Comparison of ENCODE assay signal across 9 cellular contexts in genomic region chr7:90766814-90767564, GRCh38.
DNase-seq lines count a peak whose midpoint lies in the region; ATAC-seq and TF ChIP-seq lines count a peak whose summit lies in the region.
"Had no signal": no experiment of that assay in that cellular context is flagged by ENCODE, and none has a peak within 500 bp of the region (broad histone marks: within the 10 kb centered on the region; RNA-seq: fewer than 3 reads in every experiment).

No MANE protein-coding gene starts in this region.

- peaks cover 10% of the 10 kb centered on the region for H3K36me3 Mint-ChIP-seq in neural crest cell (ENCODE audit: low read depth)
- no peaks in the 10 kb centered on the region for H3K36me3 Mint-ChIP-seq in activated T-cell treated with anti-CD3 and anti-CD28 coated beads, Interleukin-2, amount 50 U/mL, for 72 hours (ENCODE audit: insufficient read depth in 2 of 2)

- H3K4me1 Mint-ChIP-seq in neural crest cell: peaks cover 33% of the 10 kb centered on the region
- no peaks in the 10 kb centered on the region for H3K4me1 Mint-ChIP-seq in activated T-cell treated with anti-CD3 and anti-CD28 coated beads, Interleukin-2, amount 50 U/mL, for 72 hours (ENCODE audit: low read depth)

- CTCF ChIA-PET in PC-3 (lab: Charles Lee): interaction anchor here (0.7 kb wide), 1 partner anchor 170 kb away, joined by 3 read pairs; no protein-coding TSS in a partner anchor

- BruUV-seq in PC-3 (replicated peaks; lab: Mats Ljungman, UMichigan): no TSS peak

- H3K9ac ChIP-seq in PC-3 (ENCODE audit: low read length): peak overlapping the region; percentile 10; the same call in 1 of the 2 replicates
- H3K9ac ChIP-seq: BLaER1 treated with 17β-estradiol and CSF1 and Interleukin-3, amounts not matched to agents 10 nM and 100 nM had no signal

- peak; percentile 86 for ATAC-seq in PC-3
- ATAC-seq in activated T-cell treated with anti-CD3 and anti-CD28 coated beads, Interleukin-2, amount 50 U/mL, for 72 hours (replicated peaks in 1 of 2): no peak
- no peak for ATAC-seq in GM18867 (IDR thresholded peaks at IDR 0.05; ENCODE audit: unreplicated experiment)

- in situ Hi-C loops in KBM-7 (cut with MboI; ENCODE audit: low pct_unique_long_range_greater_than_20kb, low sequenced_read_pairs): no loop called here

- peak; percentile 60 for DNase-seq in AG10803 (ENCODE audit: low read depth)
- DNase-seq in PC-3: peak; percentile 70
- DNase-seq in fibroblast of the conjunctiva (ENCODE audit: low read depth): peak; percentile 34
- DNase-seq in neural crest cell (ENCODE audit: low read depth, low spot score): no peak
- DNase-seq in epidermal melanocyte (ENCODE audit: insufficient read length, low spot score): no peak
- no peak for DNase-seq in KBM-7
- DNase-seq in activated T-cell treated with anti-CD3 and anti-CD28 coated beads, Interleukin-2, amount 50 U/mL, for 72 hours: no peak

- POLR2A ChIA-PET in PC-3 (lab: Charles Lee; ENCODE audit: unreplicated experiment): no interaction called here

- no peaks in the 10 kb centered on the region for H3K27me3 ChIP-seq in PC-3 (ENCODE audit: low read length)
- H3K27me3 ChIP-seq: BLaER1 treated with 17β-estradiol and CSF1 and Interleukin-3, amounts not matched to agents 10 nM and 100 nM had no signal

- TF ChIP-seq CTCF in AG10803 (conservative IDR thresholded peaks at IDR 0.05; ENCODE audit: low read length): no peak
- TF ChIP-seq CTCF in PC-3 (conservative IDR thresholded peaks at IDR 0.05; ENCODE audit: low read depth, low read length): no peak
- no peak for TF ChIP-seq CTCF in neural crest cell (conservative IDR thresholded peaks at IDR 0.05)

- H3K79me2 ChIP-seq in PC-3 (ENCODE audit: low read length): no peaks in the 10 kb centered on the region

- peak overlapping the region; percentile 81 for H3K27ac Mint-ChIP-seq in neural crest cell (ENCODE audit: unreplicated experiment)
- no peak overlapping the region for H3K27ac Mint-ChIP-seq in activated T-cell treated with anti-CD3 and anti-CD28 coated beads, Interleukin-2, amount 50 U/mL, for 72 hours

- no peak overlapping the region for H3K4me3 ChIP-seq in AG10803 (ENCODE audit: low read length)
- no peak overlapping the region for H3K4me3 ChIP-seq in PC-3 (ENCODE audit: low read length)
- H3K4me3 ChIP-seq: BLaER1 treated with 17β-estradiol and CSF1 and Interleukin-3, amounts not matched to agents 10 nM and 100 nM had no signal

- no peaks in the 10 kb centered on the region for H3K36me3 ChIP-seq in PC-3 (ENCODE audit: low read depth, low read length)

- peaks cover 17% of the 10 kb centered on the region for H3K4me1 ChIP-seq in PC-3 (ENCODE audit: insufficient read depth, low read length)

- H3K9me3 ChIP-seq in PC-3 (ENCODE audit: low read length): no peaks in the 10 kb centered on the region

- H3K27me3 Mint-ChIP-seq in neural crest cell (ENCODE audit: low read depth): no peaks in the 10 kb centered on the region
- H3K27me3 Mint-ChIP-seq in activated T-cell treated with anti-CD3 and anti-CD28 coated beads, Interleukin-2, amount 50 U/mL, for 72 hours (ENCODE audit: low read depth): no peaks in the 10 kb centered on the region

- peak overlapping the region; percentile 73 for H3K27ac ChIP-seq in PC-3 (ENCODE audit: low read length)

- no peak overlapping the region for H2AFZ ChIP-seq in PC-3 (ENCODE audit: low read length)

- H4K20me1 ChIP-seq in PC-3 (ENCODE audit: low read length): no peaks in the 10 kb centered on the region
- H4K20me1 ChIP-seq: BLaER1 treated with 17β-estradiol and CSF1 and Interleukin-3, amounts not matched to agents 10 nM and 100 nM had no signal

- H3F3A ChIP-seq in PC-3 (ENCODE audit: low read length, unreplicated experiment): no peaks in the 10 kb centered on the region

- intact Hi-C loops in PC-3 (cut with micrococcal nuclease): no loop called here

- no peak overlapping the region for H3K4me3 Mint-ChIP-seq in neural crest cell
- no peak overlapping the region for H3K4me3 Mint-ChIP-seq in activated T-cell treated with anti-CD3 and anti-CD28 coated beads, Interleukin-2, amount 50 U/mL, for 72 hours

- H3K4me2 ChIP-seq in PC-3 (ENCODE audit: low read length): peak overlapping the region; percentile 17
- H3K4me2 ChIP-seq: BLaER1 treated with 17β-estradiol and CSF1 and Interleukin-3, amounts not matched to agents 10 nM and 100 nM had no signal

- no peaks in the 10 kb centered on the region for H3K9me2 ChIP-seq in PC-3 (replicated peaks; ENCODE audit: low read length)

- peaks cover 7% of the 10 kb centered on the region for H3K9me3 Mint-ChIP-seq in neural crest cell
- peaks cover under 1 to 5% of the 10 kb centered on the region in 2 donors for H3K9me3 Mint-ChIP-seq in activated T-cell treated with anti-CD3 and anti-CD28 coated beads, Interleukin-2, amount 50 U/mL, for 72 hours

Comparison
In these comparisons a context has a peak if more than half of its experiments do, and no peak if none do; other contexts are left out.
1. DNase-seq: peak in AG10803 (single experiment), PC-3 (single experiment) and fibroblast of the conjunctiva (single experiment); none in neural crest cell (single experiment), epidermal melanocyte (single experiment), KBM-7 (single experiment) and activated T-cell treated with anti-CD3 and anti-CD28 coated beads, Interleukin-2, amount 50 U/mL, for 72 hours (0 of 2).